1 cellular context compared by ENCODE assay signal in the genomic region with DNA sequence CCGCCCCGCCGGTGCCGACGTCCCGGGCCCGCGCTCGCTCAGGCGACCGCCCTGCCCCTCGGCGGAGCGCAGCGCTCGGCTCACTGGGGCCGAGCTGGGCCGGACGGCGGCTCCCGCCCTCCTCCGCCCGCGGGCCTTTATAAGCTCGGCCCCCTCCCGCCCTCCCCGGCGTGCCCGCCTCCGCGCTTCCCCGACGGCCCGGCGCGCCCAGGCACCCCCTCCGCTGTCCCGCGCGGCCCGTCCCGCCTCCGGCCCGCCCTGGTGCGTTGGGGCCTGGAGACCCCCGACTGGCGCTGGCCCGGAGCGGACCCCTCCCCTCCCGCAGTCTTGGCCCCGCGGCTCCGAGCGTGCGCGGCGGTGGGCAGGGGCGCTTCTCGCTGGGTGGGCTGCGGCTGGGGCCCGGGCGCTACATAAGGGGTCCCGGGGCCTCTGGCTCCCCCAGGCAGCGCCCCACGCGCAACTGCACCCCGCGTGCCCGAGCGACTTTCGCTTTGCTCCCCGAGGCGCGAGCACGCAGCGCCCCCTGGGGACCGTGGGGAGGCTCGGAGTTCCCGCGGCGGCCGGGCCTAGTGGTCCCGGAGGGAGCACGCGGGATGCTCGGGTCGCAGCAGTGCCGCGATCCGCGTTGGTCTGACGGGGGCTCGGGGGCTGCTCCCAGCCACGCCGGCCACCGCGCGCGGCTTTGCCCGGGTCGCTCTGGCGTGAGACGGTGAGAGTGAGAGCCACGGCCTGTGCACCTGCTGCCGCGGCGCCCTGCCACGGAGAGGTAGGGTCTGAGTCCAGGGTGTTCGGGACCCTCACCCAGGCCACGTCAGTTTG.
TF ChIP-seq lines count a peak whose summit lies in the region.

A gene with protein sequence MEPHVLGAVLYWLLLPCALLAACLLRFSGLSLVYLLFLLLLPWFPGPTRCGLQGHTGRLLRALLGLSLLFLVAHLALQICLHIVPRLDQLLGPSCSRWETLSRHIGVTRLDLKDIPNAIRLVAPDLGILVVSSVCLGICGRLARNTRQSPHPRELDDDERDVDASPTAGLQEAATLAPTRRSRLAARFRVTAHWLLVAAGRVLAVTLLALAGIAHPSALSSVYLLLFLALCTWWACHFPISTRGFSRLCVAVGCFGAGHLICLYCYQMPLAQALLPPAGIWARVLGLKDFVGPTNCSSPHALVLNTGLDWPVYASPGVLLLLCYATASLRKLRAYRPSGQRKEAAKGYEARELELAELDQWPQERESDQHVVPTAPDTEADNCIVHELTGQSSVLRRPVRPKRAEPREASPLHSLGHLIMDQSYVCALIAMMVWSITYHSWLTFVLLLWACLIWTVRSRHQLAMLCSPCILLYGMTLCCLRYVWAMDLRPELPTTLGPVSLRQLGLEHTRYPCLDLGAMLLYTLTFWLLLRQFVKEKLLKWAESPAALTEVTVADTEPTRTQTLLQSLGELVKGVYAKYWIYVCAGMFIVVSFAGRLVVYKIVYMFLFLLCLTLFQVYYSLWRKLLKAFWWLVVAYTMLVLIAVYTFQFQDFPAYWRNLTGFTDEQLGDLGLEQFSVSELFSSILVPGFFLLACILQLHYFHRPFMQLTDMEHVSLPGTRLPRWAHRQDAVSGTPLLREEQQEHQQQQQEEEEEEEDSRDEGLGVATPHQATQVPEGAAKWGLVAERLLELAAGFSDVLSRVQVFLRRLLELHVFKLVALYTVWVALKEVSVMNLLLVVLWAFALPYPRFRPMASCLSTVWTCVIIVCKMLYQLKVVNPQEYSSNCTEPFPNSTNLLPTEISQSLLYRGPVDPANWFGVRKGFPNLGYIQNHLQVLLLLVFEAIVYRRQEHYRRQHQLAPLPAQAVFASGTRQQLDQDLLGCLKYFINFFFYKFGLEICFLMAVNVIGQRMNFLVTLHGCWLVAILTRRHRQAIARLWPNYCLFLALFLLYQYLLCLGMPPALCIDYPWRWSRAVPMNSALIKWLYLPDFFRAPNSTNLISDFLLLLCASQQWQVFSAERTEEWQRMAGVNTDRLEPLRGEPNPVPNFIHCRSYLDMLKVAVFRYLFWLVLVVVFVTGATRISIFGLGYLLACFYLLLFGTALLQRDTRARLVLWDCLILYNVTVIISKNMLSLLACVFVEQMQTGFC (N-terminal part only) (minus strand): TSS at position 115 of the 819 bp plus-strand sequence. CDS start 256 bp downstream, outside the sequence.

TF ChIP-seq in K562, 482 proteins besides CTCF, POLR2A, EP300 and RAD21 (continues in another document):
- TF ChIP-seq WHSC1 (IDR thresholded peaks at IDR 0.05; ENCODE audit: low read length) (no peak), NBN (IDR thresholded peaks at IDR 0.05; ENCODE audit: low read depth) (no peak), DIDO1 (tag; IDR thresholded peaks at IDR 0.05; ENCODE audit: low read depth) (no peak), ZNF41 (CRISPR knock-in tag; conservative IDR thresholded peaks at IDR 0.05) (no peak), POLR2G (IDR thresholded peaks at IDR 0.05; ENCODE audit: low read depth, low read length) (peak; percentile 94), ZNF695 (CRISPR knock-in tag; IDR thresholded peaks at IDR 0.05) (no peak), MAFF (IDR thresholded peaks at IDR 0.05; ENCODE audit: low read length) (no peak), MCM5 (IDR thresholded peaks at IDR 0.05; ENCODE audit: low read depth) (no peak), HDAC1 (IDR thresholded peaks at IDR 0.05) (peak; percentile 50 to 95; a peak in 2 of 4 replicates), MTA1 (IDR thresholded peaks at IDR 0.05; ENCODE audit: borderline replicate concordance) (peak; percentile 88), POLR2AphosphoS2 (IDR thresholded peaks at IDR 0.05; ENCODE audit: low read length) (no peak), ZNF778 (CRISPR knock-in tag; IDR thresholded peaks at IDR 0.05) (no peak), MAFK (IDR thresholded peaks at IDR 0.05; ENCODE audit: low read length) (no peak), ATF7 (IDR thresholded peaks at IDR 0.05) (peak; percentile 65; the same call in 1 of the 2 replicates), ZNF408 (CRISPR knock-in tag; IDR thresholded peaks at IDR 0.05; ENCODE audit: low read depth) (no peak), MCM3 (IDR thresholded peaks at IDR 0.05) (no peak), NFIC (IDR thresholded peaks at IDR 0.05) (peak; percentile 68), HNRNPK (IDR thresholded peaks at IDR 0.05; ENCODE audit: low read depth, low read length, poor library complexity, severe bottlenecking) (no peak), SREBF1 (IDR thresholded peaks at IDR 0.05; ENCODE audit: borderline replicate concordance, low read depth, low read length) (no peak), NCOA6 (IDR thresholded peaks at IDR 0.05) (no peak; the same call in 1 of the 2 replicates), NCOA1 (IDR thresholded peaks at IDR 0.05; ENCODE audit: low read depth) (no peak), ERF (CRISPR knock-in tag; IDR thresholded peaks at IDR 0.05) (peak; percentile 2; the same call in 1 of the 2 replicates), CREM (IDR thresholded peaks at IDR 0.05; ENCODE audit: low read depth) (0 out of 2 replicates have a peak, but pooled peaks have one; percentile 10), HDAC8 (tag; IDR thresholded peaks at IDR 0.05) (0 out of 2 replicates have a peak, but pooled peaks have one; percentile 46), ELF1 (tag; IDR thresholded peaks at IDR 0.05) (no peak), KAT2B (IDR thresholded peaks at IDR 0.05; ENCODE audit: low read depth, low read length) (no peak), HIVEP1 (CRISPR knock-in tag; IDR thresholded peaks at IDR 0.05) (no peak), NUFIP1 (IDR thresholded peaks at IDR 0.05; ENCODE audit: partially characterized antibody) (peak; percentile 12), SAFB2 (IDR thresholded peaks at IDR 0.05; ENCODE audit: borderline replicate concordance, low read depth, low read length, severe bottlenecking) (no peak), SRSF3 (IDR thresholded peaks at IDR 0.05; ENCODE audit: insufficient read depth, low read length) (no peak), CHCHD3 (CRISPR knock-in tag; IDR thresholded peaks at IDR 0.05) (no peak; the same call in 1 of the 2 replicates)
- TF ChIP-seq, protein P1, sequence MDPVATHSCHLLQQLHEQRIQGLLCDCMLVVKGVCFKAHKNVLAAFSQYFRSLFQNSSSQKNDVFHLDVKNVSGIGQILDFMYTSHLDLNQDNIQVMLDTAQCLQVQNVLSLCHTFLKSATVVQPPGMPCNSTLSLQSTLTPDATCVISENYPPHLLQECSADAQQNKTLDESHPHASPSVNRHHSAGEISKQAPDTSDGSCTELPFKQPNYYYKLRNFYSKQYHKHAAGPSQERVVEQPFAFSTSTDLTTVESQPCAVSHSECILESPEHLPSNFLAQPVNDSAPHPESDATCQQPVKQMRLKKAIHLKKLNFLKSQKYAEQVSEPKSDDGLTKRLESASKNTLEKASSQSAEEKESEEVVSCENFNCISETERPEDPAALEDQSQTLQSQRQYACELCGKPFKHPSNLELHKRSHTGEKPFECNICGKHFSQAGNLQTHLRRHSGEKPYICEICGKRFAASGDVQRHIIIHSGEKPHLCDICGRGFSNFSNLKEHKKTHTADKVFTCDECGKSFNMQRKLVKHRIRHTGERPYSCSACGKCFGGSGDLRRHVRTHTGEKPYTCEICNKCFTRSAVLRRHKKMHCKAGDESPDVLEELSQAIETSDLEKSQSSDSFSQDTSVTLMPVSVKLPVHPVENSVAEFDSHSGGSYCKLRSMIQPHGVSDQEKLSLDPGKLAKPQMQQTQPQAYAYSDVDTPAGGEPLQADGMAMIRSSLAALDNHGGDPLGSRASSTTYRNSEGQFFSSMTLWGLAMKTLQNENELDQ (CRISPR knock-in tag; IDR thresholded peaks at IDR 0.05; ENCODE audit: borderline replicate concordance) = peak; percentile 90; the same call in 1 of the 2 replicates
- TF ChIP-seq, protein P2, sequence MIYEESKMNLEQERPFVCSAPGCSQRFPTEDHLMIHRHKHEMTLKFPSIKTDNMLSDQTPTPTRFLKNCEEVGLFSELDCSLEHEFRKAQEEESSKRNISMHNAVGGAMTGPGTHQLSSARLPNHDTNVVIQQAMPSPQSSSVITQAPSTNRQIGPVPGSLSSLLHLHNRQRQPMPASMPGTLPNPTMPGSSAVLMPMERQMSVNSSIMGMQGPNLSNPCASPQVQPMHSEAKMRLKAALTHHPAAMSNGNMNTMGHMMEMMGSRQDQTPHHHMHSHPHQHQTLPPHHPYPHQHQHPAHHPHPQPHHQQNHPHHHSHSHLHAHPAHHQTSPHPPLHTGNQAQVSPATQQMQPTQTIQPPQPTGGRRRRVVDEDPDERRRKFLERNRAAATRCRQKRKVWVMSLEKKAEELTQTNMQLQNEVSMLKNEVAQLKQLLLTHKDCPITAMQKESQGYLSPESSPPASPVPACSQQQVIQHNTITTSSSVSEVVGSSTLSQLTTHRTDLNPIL (CRISPR knock-in tag; IDR thresholded peaks at IDR 0.05) = no peak
- TF ChIP-seq, protein P3, sequence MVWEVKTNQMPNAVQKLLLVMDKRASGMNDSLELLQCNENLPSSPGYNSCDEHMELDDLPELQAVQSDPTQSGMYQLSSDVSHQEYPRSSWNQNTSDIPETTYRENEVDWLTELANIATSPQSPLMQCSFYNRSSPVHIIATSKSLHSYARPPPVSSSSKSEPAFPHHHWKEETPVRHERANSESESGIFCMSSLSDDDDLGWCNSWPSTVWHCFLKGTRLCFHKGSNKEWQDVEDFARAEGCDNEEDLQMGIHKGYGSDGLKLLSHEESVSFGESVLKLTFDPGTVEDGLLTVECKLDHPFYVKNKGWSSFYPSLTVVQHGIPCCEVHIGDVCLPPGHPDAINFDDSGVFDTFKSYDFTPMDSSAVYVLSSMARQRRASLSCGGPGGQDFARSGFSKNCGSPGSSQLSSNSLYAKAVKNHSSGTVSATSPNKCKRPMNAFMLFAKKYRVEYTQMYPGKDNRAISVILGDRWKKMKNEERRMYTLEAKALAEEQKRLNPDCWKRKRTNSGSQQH (CRISPR knock-in tag; IDR thresholded peaks at IDR 0.05) = no peak
- TF ChIP-seq, protein P4, sequence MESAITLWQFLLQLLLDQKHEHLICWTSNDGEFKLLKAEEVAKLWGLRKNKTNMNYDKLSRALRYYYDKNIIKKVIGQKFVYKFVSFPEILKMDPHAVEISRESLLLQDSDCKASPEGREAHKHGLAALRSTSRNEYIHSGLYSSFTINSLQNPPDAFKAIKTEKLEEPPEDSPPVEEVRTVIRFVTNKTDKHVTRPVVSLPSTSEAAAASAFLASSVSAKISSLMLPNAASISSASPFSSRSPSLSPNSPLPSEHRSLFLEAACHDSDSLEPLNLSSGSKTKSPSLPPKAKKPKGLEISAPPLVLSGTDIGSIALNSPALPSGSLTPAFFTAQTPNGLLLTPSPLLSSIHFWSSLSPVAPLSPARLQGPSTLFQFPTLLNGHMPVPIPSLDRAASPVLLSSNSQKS (CRISPR knock-in tag; IDR thresholded peaks at IDR 0.05) = no peak
- TF ChIP-seq, protein P5, sequence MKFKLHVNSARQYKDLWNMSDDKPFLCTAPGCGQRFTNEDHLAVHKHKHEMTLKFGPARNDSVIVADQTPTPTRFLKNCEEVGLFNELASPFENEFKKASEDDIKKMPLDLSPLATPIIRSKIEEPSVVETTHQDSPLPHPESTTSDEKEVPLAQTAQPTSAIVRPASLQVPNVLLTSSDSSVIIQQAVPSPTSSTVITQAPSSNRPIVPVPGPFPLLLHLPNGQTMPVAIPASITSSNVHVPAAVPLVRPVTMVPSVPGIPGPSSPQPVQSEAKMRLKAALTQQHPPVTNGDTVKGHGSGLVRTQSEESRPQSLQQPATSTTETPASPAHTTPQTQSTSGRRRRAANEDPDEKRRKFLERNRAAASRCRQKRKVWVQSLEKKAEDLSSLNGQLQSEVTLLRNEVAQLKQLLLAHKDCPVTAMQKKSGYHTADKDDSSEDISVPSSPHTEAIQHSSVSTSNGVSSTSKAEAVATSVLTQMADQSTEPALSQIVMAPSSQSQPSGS (CRISPR knock-in tag; IDR thresholded peaks at IDR 0.05) = no peak
- TF ChIP-seq, protein P6, sequence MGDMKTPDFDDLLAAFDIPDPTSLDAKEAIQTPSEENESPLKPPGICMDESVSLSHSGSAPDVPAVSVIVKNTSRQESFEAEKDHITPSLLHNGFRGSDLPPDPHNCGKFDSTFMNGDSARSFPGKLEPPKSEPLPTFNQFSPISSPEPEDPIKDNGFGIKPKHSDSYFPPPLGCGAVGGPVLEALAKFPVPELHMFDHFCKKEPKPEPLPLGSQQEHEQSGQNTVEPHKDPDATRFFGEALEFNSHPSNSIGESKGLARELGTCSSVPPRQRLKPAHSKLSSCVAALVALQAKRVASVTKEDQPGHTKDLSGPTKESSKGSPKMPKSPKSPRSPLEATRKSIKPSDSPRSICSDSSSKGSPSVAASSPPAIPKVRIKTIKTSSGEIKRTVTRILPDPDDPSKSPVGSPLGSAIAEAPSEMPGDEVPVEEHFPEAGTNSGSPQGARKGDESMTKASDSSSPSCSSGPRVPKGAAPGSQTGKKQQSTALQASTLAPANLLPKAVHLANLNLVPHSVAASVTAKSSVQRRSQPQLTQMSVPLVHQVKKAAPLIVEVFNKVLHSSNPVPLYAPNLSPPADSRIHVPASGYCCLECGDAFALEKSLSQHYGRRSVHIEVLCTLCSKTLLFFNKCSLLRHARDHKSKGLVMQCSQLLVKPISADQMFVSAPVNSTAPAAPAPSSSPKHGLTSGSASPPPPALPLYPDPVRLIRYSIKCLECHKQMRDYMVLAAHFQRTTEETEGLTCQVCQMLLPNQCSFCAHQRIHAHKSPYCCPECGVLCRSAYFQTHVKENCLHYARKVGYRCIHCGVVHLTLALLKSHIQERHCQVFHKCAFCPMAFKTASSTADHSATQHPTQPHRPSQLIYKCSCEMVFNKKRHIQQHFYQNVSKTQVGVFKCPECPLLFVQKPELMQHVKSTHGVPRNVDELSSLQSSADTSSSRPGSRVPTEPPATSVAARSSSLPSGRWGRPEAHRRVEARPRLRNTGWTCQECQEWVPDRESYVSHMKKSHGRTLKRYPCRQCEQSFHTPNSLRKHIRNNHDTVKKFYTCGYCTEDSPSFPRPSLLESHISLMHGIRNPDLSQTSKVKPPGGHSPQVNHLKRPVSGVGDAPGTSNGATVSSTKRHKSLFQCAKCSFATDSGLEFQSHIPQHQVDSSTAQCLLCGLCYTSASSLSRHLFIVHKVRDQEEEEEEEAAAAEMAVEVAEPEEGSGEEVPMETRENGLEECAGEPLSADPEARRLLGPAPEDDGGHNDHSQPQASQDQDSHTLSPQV (IDR thresholded peaks at IDR 0.05) = peak; percentile 79
- TF ChIP-seq, protein P7, sequence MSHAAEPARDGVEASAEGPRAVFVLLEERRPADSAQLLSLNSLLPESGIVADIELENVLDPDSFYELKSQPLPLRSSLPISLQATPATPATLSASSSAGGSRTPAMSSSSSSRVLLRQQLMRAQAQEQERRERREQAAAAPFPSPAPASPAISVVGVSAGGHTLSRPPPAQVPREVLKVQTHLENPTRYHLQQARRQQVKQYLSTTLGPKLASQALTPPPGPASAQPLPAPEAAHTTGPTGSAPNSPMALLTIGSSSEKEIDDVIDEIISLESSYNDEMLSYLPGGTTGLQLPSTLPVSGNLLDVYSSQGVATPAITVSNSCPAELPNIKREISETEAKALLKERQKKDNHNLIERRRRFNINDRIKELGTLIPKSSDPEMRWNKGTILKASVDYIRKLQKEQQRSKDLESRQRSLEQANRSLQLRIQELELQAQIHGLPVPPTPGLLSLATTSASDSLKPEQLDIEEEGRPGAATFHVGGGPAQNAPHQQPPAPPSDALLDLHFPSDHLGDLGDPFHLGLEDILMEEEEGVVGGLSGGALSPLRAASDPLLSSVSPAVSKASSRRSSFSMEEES (CRISPR knock-in tag; IDR thresholded peaks at IDR 0.05) = no peak
